20 cellular contexts compared by ENCODE assay signal in the genomic region with DNA sequence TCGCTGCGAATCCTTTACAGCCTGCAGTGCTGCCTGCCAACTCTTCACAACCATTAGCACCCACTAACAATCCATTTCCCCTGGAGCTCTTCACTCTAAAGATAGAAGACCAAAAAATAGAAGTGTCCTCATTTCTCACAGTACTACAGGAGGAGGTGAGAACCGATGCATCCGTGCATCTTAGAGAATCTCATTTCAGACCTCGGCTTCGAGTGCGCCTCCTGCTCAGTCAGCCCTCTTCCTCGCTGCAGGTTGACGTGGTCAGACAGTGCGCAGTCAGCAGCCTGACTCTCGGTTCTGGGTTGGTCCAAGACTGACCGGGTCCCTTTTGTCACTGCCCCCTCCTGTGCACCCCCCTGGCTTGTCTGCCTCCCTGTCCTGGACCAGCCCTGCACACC.
A peak's percentile ranks its signal among the peaks of the same experiment; 100 is the strongest.
DNase-seq lines count a peak whose midpoint lies in the region; ATAC-seq and TF ChIP-seq lines count a peak whose summit lies in the region.
"Had no signal": no experiment of that assay in that cellular context is flagged by ENCODE, and none has a peak within 500 bp of the region (broad histone marks: within the 10 kb centered on the region; RNA-seq: fewer than 3 reads in every experiment).

No MANE protein-coding gene starts in this region.

- no peak for TF ChIP-seq CTCF in WTC11 (IDR thresholded peaks at IDR 0.05)

- POLR2A ChIA-PET in WTC11 (lab: Charles Lee), result no interaction called here

- H3K27ac Mint-ChIP-seq in WTC11, result peak overlapping the region; percentile 75
- H3K27ac Mint-ChIP-seq: CD4-positive, alpha-beta T cell had no signal

- no peak overlapping the region for H3K4me3 Mint-ChIP-seq in WTC11
- H3K4me3 Mint-ChIP-seq: CD4-positive, alpha-beta T cell had no signal

- no peak for ATAC-seq in WTC11
- ATAC-seq in HG03521 (IDR thresholded peaks at IDR 0.05; ENCODE audit: unreplicated experiment), result no peak
- ATAC-seq in GM19452 (IDR thresholded peaks at IDR 0.05; ENCODE audit: unreplicated experiment), result no peak
- ATAC-seq: SK-N-SH treated with all-trans-retinoic acid at 6 μM for 48 hours had no signal

- peak in 2 of 3 experiments; percentile 52 to 71 for DNase-seq in NCI-H1417 (lab: John Stamatoyannopoulos, UW)
- no peak for DNase-seq in NCI-H1417 treated with DMSO at 0.1 percent for 48 hours (lab: John Stamatoyannopoulos, UW)
- DNase-seq in WTC11 (ENCODE audit: low spot score), result no peak
- peak; percentile 30 for DNase-seq in inferior parietal cortex (ENCODE audit: extremely low spot score)
- no peak for DNase-seq in NCI-H2227 treated with DMSO at 0.1 percent for 48 hours (lab: John Stamatoyannopoulos, UW)
- DNase-seq in effector CD8-positive, alpha-beta T cell (lab: John Stamatoyannopoulos, UW), result no peak
- DNase-seq: ACHN; BE2C; CD4-positive, alpha-beta T cell; DMS53; Karpas-422; NCI-H1092; NCI-H1436 treated with DMSO at 0.1 percent for 48 hours; NCI-H187 treated with DMSO at 0.1 percent for 48 hours; NCI-H526 treated with DMSO at 0.1 percent for 48 hours; OCI-M1; SJCRH30 had no signal

- H3K27me3 Mint-ChIP-seq in WTC11 (ENCODE audit: low read depth), result no peaks in the 10 kb centered on the region

- H3K4me1 Mint-ChIP-seq in WTC11, result no peaks in the 10 kb centered on the region

- peaks cover 41% of the 10 kb centered on the region for H3K36me3 Mint-ChIP-seq in WTC11

- CTCF ChIA-PET in WTC11 (lab: Charles Lee), result no interaction called here

- no peaks in the 10 kb centered on the region; the same call in 1 of the 2 replicates for H3K9me3 Mint-ChIP-seq in WTC11
- H3K9me3 Mint-ChIP-seq: CD4-positive, alpha-beta T cell had no signal

TF ChIP-seq in WTC11, 78 proteins besides CTCF, POLR2A, EP300 and RAD21:
- TF ChIP-seq ZNF671 (CRISPR knock-in tag; IDR thresholded peaks at IDR 0.05) (no peak), CREB1 (CRISPR knock-in tag; IDR thresholded peaks at IDR 0.05) (no peak), SOX15 (CRISPR knock-in tag; IDR thresholded peaks at IDR 0.05) (no peak), ZNF317 (CRISPR knock-in tag; IDR thresholded peaks at IDR 0.05; ENCODE audit: borderline replicate concordance, low read depth) (no peak), TEAD4 (CRISPR knock-in tag; IDR thresholded peaks at IDR 0.05) (no peak), ZNF138 (CRISPR knock-in tag; conservative IDR thresholded peaks at IDR 0.05) (no peak), NFATC4 (CRISPR knock-in tag; IDR thresholded peaks at IDR 0.05) (no peak), FOXK1 (CRISPR knock-in tag; IDR thresholded peaks at IDR 0.05) (no peak), NR3C1 (CRISPR knock-in tag; conservative IDR thresholded peaks at IDR 0.05; ENCODE audit: low read depth) (no peak), SP1 (CRISPR knock-in tag; conservative IDR thresholded peaks at IDR 0.05) (no peak)
- TF ChIP-seq, protein P1, sequence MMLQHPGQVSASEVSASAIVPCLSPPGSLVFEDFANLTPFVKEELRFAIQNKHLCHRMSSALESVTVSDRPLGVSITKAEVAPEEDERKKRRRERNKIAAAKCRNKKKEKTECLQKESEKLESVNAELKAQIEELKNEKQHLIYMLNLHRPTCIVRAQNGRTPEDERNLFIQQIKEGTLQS (CRISPR knock-in tag; conservative IDR thresholded peaks at IDR 0.05), result no peak
- TF ChIP-seq, protein P2, sequence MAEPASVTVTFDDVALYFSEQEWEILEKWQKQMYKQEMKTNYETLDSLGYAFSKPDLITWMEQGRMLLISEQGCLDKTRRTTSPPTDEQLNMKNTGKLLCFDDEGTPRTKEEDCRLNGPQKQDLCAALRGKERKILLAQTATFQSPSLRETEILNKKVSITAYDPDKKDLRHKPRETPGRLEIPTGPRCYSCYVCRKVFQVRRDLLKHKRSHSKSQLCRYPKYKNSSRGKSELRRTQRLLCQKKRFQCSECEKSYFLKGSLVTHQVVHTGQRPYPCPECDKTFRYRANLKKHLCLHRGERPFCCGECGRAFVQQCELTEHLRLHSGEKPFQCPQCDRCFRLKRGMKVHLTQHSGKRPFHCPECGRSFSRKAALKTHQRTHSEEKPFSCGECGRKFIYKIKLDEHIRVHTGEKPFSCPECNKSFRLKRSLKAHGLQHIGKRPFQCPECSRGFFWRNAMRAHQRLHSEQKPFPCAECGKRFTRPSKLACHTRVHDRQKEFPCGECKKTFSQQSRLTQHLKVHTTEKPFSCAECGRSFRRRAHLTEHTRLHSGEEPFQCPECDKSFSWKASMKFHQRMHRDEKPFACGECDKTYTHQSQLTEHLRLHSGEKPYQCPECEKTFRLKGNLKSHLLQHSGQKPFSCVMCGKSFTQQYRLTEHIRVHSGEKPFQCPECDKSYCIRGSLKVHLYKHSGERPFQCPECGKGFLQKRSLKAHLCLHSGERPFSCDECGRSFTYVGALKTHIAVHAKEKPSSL (CRISPR knock-in tag; conservative IDR thresholded peaks at IDR 0.05), result no peak
- TF ChIP-seq, protein P3, sequence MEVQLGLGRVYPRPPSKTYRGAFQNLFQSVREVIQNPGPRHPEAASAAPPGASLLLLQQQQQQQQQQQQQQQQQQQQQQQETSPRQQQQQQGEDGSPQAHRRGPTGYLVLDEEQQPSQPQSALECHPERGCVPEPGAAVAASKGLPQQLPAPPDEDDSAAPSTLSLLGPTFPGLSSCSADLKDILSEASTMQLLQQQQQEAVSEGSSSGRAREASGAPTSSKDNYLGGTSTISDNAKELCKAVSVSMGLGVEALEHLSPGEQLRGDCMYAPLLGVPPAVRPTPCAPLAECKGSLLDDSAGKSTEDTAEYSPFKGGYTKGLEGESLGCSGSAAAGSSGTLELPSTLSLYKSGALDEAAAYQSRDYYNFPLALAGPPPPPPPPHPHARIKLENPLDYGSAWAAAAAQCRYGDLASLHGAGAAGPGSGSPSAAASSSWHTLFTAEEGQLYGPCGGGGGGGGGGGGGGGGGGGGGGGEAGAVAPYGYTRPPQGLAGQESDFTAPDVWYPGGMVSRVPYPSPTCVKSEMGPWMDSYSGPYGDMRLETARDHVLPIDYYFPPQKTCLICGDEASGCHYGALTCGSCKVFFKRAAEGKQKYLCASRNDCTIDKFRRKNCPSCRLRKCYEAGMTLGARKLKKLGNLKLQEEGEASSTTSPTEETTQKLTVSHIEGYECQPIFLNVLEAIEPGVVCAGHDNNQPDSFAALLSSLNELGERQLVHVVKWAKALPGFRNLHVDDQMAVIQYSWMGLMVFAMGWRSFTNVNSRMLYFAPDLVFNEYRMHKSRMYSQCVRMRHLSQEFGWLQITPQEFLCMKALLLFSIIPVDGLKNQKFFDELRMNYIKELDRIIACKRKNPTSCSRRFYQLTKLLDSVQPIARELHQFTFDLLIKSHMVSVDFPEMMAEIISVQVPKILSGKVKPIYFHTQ (CRISPR knock-in tag; IDR thresholded peaks at IDR 0.05), result no peak
- TF ChIP-seq, protein P4, sequence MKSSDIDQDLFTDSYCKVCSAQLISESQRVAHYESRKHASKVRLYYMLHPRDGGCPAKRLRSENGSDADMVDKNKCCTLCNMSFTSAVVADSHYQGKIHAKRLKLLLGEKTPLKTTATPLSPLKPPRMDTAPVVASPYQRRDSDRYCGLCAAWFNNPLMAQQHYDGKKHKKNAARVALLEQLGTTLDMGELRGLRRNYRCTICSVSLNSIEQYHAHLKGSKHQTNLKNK (CRISPR knock-in tag; IDR thresholded peaks at IDR 0.05), result no peak
- TF ChIP-seq, protein P5, sequence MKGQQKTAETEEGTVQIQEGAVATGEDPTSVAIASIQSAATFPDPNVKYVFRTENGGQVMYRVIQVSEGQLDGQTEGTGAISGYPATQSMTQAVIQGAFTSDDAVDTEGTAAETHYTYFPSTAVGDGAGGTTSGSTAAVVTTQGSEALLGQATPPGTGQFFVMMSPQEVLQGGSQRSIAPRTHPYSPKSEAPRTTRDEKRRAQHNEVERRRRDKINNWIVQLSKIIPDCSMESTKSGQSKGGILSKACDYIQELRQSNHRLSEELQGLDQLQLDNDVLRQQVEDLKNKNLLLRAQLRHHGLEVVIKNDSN (CRISPR knock-in tag; IDR thresholded peaks at IDR 0.05), result no peak
- TF ChIP-seq, protein P6, sequence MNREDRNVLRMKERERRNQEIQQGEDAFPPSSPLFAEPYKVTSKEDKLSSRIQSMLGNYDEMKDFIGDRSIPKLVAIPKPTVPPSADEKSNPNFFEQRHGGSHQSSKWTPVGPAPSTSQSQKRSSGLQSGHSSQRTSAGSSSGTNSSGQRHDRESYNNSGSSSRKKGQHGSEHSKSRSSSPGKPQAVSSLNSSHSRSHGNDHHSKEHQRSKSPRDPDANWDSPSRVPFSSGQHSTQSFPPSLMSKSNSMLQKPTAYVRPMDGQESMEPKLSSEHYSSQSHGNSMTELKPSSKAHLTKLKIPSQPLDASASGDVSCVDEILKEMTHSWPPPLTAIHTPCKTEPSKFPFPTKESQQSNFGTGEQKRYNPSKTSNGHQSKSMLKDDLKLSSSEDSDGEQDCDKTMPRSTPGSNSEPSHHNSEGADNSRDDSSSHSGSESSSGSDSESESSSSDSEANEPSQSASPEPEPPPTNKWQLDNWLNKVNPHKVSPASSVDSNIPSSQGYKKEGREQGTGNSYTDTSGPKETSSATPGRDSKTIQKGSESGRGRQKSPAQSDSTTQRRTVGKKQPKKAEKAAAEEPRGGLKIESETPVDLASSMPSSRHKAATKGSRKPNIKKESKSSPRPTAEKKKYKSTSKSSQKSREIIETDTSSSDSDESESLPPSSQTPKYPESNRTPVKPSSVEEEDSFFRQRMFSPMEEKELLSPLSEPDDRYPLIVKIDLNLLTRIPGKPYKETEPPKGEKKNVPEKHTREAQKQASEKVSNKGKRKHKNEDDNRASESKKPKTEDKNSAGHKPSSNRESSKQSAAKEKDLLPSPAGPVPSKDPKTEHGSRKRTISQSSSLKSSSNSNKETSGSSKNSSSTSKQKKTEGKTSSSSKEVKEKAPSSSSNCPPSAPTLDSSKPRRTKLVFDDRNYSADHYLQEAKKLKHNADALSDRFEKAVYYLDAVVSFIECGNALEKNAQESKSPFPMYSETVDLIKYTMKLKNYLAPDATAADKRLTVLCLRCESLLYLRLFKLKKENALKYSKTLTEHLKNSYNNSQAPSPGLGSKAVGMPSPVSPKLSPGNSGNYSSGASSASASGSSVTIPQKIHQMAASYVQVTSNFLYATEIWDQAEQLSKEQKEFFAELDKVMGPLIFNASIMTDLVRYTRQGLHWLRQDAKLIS (CRISPR knock-in tag; IDR thresholded peaks at IDR 0.05; ENCODE audit: borderline replicate concordance), result no peak

Comparison
In these comparisons a context has a peak if more than half of its experiments do, and no peak if none do; other contexts are left out.
1. DNase-seq: peak in NCI-H1417 (2 of 3) and inferior parietal cortex (single experiment); none in NCI-H1417 treated with DMSO at 0.1 percent for 48 hours (single experiment), WTC11 (single experiment), NCI-H2227 treated with DMSO at 0.1 percent for 48 hours (single experiment) and effector CD8-positive, alpha-beta T cell (single experiment).